ENCODE assay signal across 28 cellular contexts in the genomic region with DNA sequence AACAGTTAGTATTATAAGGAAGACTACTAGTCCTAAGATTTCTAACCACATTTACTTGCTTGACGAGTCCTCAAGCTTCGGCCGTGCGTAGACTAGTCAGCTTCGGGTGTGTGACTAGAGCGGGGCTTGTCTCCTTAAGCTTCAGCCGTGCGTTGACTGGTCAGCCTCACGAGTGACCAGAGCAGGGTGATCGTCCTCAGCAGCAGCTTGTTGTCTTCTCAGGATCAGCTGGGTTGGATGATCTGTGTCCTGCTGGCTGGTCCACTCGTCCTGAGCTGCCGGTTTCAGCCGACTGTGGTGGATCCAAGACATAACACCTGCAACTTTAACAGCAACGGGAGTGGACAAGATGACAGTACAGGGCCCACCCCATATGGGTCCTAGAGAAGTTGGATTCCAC. TPM values are rescaled to one million over a fixed set of nuclear protein-coding genes. Genes with fewer than 3 reads are reported as not detected.
"Had no signal": no experiment of that assay in that cellular context is flagged by ENCODE, and none has a peak within 500 bp of the region (broad histone marks: within the 10 kb centered on the region; RNA-seq: fewer than 3 reads in every experiment).

No MANE protein-coding gene starts in this region.

- H3K4me2 ChIP-seq: smooth muscle cell had no signal

- H3K27ac Mint-ChIP-seq: immature natural killer cell; naive B cell; natural killer cell; progenitor cell of endocrine pancreas; stimulated activated naive B cell treated with anti-CD40 and anti-IgM and Interleukin-4, amounts not matched to agents 10 μg/mL and 1 μg/mL and 100 μg/mL, for 72 hours had no signal

- H3K4me3 Mint-ChIP-seq: immature natural killer cell; naive B cell; natural killer cell; stimulated activated naive B cell treated with anti-CD40 and anti-IgM and Interleukin-4, amounts not matched to agents 10 μg/mL and 1 μg/mL and 100 μg/mL, for 72 hours had no signal

- H3K9me3 ChIP-seq: left lung, lower lobe of right lung, right atrium auricular region, right lobe of liver, stomach, testis, thyroid gland, transverse colon, upper lobe of left lung, vagina had no signal

- H3K27me3 ChIP-seq: right atrium auricular region, right lobe of liver, testis, thyroid gland, transverse colon, upper lobe of left lung, vagina had no signal

- H3K27ac ChIP-seq: left lung, lower lobe of right lung, right atrium auricular region, right lobe of liver, stomach, testis, thyroid gland, transverse colon, upper lobe of left lung, vagina had no signal

- H3K4me3 ChIP-seq: left lung, lower lobe of right lung, right atrium auricular region, right lobe of liver, smooth muscle cell, stomach, testis, thyroid gland, transverse colon, upper lobe of left lung, vagina had no signal

- H3K36me3 Mint-ChIP-seq: immature natural killer cell; naive B cell; natural killer cell; stimulated activated naive B cell treated with anti-CD40 and anti-IgM and Interleukin-4, amounts not matched to agents 10 μg/mL and 1 μg/mL and 100 μg/mL, for 72 hours had no signal

- H3K36me3 ChIP-seq: left lung, lower lobe of right lung, right atrium auricular region, right lobe of liver, stomach, thyroid gland, transverse colon, upper lobe of left lung, vagina had no signal

- H3K9me3 Mint-ChIP-seq: immature natural killer cell; naive B cell; natural killer cell; stimulated activated naive B cell treated with anti-CD40 and anti-IgM and Interleukin-4, amounts not matched to agents 10 μg/mL and 1 μg/mL and 100 μg/mL, for 72 hours had no signal

- H3K4me1 ChIP-seq: left lung, lower lobe of right lung, right atrium auricular region, right lobe of liver, thyroid gland, upper lobe of left lung, vagina had no signal

- ATAC-seq: left colon; left lung; lower lobe of right lung; natural killer cell; right lobe of liver; stimulated activated naive B cell treated with anti-CD40 and anti-IgM and Interleukin-4, amounts not matched to agents 10 μg/mL and 1 μg/mL and 100 μg/mL, for 72 hours; stimulated activated naive CD8-positive, alpha-beta T cell treated with anti-CD3 and anti-CD28 coated beads, Interleukin-15, Interleukin-2, amounts not matched to agents 100 U/mL and 50 U/mL, for 24 hours had no signal

- DNase-seq: hypothalamus; immature natural killer cell; kidney; lower lobe of right lung; mammary epithelial cell; mesenchymal stem cell; naive B cell; natural killer cell; nucleus accumbens; stimulated activated CD4-positive, alpha-beta T cell treated with anti-CD3 and anti-CD28 coated beads, Interleukin-15, amount 100 ng/mL, for 24 hours; stimulated activated CD4-positive, alpha-beta T cell treated with anti-CD3 and anti-CD28 coated beads, Interleukin-2, amount 100 ng/mL, for 24 hours; stimulated activated CD4-positive, alpha-beta T cell treated with anti-CD3 and anti-CD28 coated beads, Interleukin-4, amount 100 ng/mL, for 1 hour; stimulated activated naive B cell treated with anti-CD40 and anti-IgM and Interleukin-4, amounts not matched to agents 10 μg/mL and 1 μg/mL and 100 μg/mL, for 72 hours; stimulated activated naive CD8-positive, alpha-beta T cell treated with anti-CD3 and anti-CD28 coated beads, Interleukin-15, Interleukin-2, amounts not matched to agents 100 U/mL and 50 U/mL, for 24 hours; stomach; testis; thyroid gland; transverse colon; upper lobe of left lung had no signal

- FAIRE-seq: islet of Langerhans, kidney had no signal

- H3K4me1 Mint-ChIP-seq: immature natural killer cell; naive B cell; natural killer cell; stimulated activated naive B cell treated with anti-CD40 and anti-IgM and Interleukin-4, amounts not matched to agents 10 μg/mL and 1 μg/mL and 100 μg/mL, for 72 hours had no signal

RNA-seq across cellular contexts. Expression of a gene that starts 16.7 kb away (rescaled TPM):
- total RNA-seq: skeletal muscle tissue had no signal
- polyA plus RNA-seq: immature natural killer cell had no signal
